Comparison of ENCODE assay signal across 2 cellular contexts in genomic region chr1:187491082-187491720, GRCh38.
A peak's percentile ranks its signal among the peaks of the same experiment; 100 is the strongest.
TF ChIP-seq lines count a peak whose summit lies in the region.

No MANE protein-coding gene starts in this region.

TF ChIP-seq in A549, 52 proteins besides CTCF, POLR2A, EP300 and RAD21:
- TF ChIP-seq FOXS1 (CRISPR knock-in tag; IDR thresholded peaks at IDR 0.05): no peak
- TF ChIP-seq JUNB (IDR thresholded peaks at IDR 0.05): peak; percentile 77
- TF ChIP-seq RCOR1 (IDR thresholded peaks at IDR 0.05; ENCODE audit: low read depth, low read length): no peak
- TF ChIP-seq KDM1A (IDR thresholded peaks at IDR 0.05; ENCODE audit: low read depth): no peak
- no peak for TF ChIP-seq HMGXB4 (CRISPR knock-in tag; IDR thresholded peaks at IDR 0.05; ENCODE audit: borderline replicate concordance)
- 0 out of 2 replicates have a peak, but pooled peaks have one; percentile 40 for TF ChIP-seq MAX (IDR thresholded peaks at IDR 0.05)
- TF ChIP-seq FOSL2 (IDR thresholded peaks at IDR 0.05): peak; percentile 60; the same call in 1 of the 2 replicates
- TF ChIP-seq FOSL2 (CRISPR knock-in tag; IDR thresholded peaks at IDR 0.05): peak; percentile 84
- peak in 1 of 2 experiments; percentile 24; a peak in 1 of 4 replicates for TF ChIP-seq CEBPB (IDR thresholded peaks at IDR 0.05)
- no peak for TF ChIP-seq RNF2 (IDR thresholded peaks at IDR 0.05; ENCODE audit: borderline replicate concordance, low read depth)
- TF ChIP-seq NFE2L2 (conservative IDR thresholded peaks at IDR 0.05; ENCODE audit: low read length): peak; percentile 31; the same call in 1 of the 2 replicates
- TF ChIP-seq MAFK (IDR thresholded peaks at IDR 0.05; ENCODE audit: partially characterized antibody): peak; percentile 76
- TF ChIP-seq ZFP36 (IDR thresholded peaks at IDR 0.05; ENCODE audit: borderline replicate concordance, partially characterized antibody): no peak
- TF ChIP-seq MAZ (IDR thresholded peaks at IDR 0.05; ENCODE audit: borderline replicate concordance, low read depth, low read length): no peak
- no peak for TF ChIP-seq HOXB13 (CRISPR knock-in tag; IDR thresholded peaks at IDR 0.05; ENCODE audit: low read depth)
- no peak for TF ChIP-seq USF2 (IDR thresholded peaks at IDR 0.05)
- TF ChIP-seq, protein P1, sequence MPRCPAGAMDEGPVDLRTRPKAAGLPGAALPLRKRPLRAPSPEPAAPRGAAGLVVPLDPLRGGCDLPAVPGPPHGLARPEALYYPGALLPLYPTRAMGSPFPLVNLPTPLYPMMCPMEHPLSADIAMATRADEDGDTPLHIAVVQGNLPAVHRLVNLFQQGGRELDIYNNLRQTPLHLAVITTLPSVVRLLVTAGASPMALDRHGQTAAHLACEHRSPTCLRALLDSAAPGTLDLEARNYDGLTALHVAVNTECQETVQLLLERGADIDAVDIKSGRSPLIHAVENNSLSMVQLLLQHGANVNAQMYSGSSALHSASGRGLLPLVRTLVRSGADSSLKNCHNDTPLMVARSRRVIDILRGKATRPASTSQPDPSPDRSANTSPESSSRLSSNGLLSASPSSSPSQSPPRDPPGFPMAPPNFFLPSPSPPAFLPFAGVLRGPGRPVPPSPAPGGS (IDR thresholded peaks at IDR 0.05): no peak
- peak; percentile 54; the same call in 1 of the 2 replicates for TF ChIP-seq GATA3 (IDR thresholded peaks at IDR 0.05; ENCODE audit: borderline replicate concordance)
- TF ChIP-seq NPAS2 (CRISPR knock-in tag; IDR thresholded peaks at IDR 0.05; ENCODE audit: borderline replicate concordance): no peak
- no peak for TF ChIP-seq RFX5 (IDR thresholded peaks at IDR 0.05)
- TF ChIP-seq HEYL (CRISPR knock-in tag; IDR thresholded peaks at IDR 0.05): no peak

TF ChIP-seq in endothelial cell of umbilical vein, 7 proteins besides CTCF, POLR2A, EP300 and RAD21:
- TF ChIP-seq FOS (IDR thresholded peaks at IDR 0.05; ENCODE audit: borderline replicate concordance, insufficient read depth, low read length) (no peak), GATA2 (IDR thresholded peaks at IDR 0.05; ENCODE audit: insufficient read depth, insufficient read length, low read depth, low read length) (no peak), MYC (IDR thresholded peaks at IDR 0.05; ENCODE audit: low read depth, low read length) (no peak), JUN (IDR thresholded peaks at IDR 0.05; ENCODE audit: borderline replicate concordance, insufficient read depth, insufficient read length, low read depth) (no peak), EZH2 (IDR thresholded peaks at IDR 0.05; ENCODE audit: borderline replicate concordance, low read depth, low read length, severe bottlenecking) (no peak), MAX (IDR thresholded peaks at IDR 0.05; ENCODE audit: insufficient read depth, insufficient read length) (no peak), POLR2AphosphoS5 (IDR thresholded peaks at IDR 0.05; ENCODE audit: insufficient read depth, low read depth, low read length) (no peak)
